8 cellular contexts compared by ENCODE assay signal in genomic region chr20:62064788-62065668, GRCh38. TPM values are rescaled to one million over a fixed set of nuclear protein-coding genes. Genes with fewer than 3 reads are reported as not detected.
DNase-seq lines count a peak whose midpoint lies in the region; ATAC-seq, FAIRE-seq and TF ChIP-seq lines count a peak whose summit lies in the region.

No MANE protein-coding gene starts in this region.

- H3K27ac ChIP-seq in SJCRH30: no peak overlapping the region

- no peak for TF ChIP-seq CTCF in fibroblast of mammary gland (conservative IDR thresholded peaks at IDR 0.05; ENCODE audit: control insufficient read depth, insufficient read depth, low read depth, low read length)

- H3K9me3 ChIP-seq in SJCRH30 (replicated peaks): no peaks in the 10 kb centered on the region

- no peaks in the 10 kb centered on the region; the same call in 1 of the 2 replicates for H3K36me3 ChIP-seq in SJCRH30

- H3K4me3 ChIP-seq in SJCRH30: peak overlapping the region; percentile 97
- H3K4me3 ChIP-seq in fibroblast of mammary gland (ENCODE audit: control insufficient read depth, low read depth, low read length): peak overlapping the region; percentile 43

- peak; percentile 21 for ATAC-seq in HG02884 (IDR thresholded peaks at IDR 0.05; ENCODE audit: unreplicated experiment)

- peak; percentile 5 for DNase-seq in ACHN
- DNase-seq in GM18507 (ENCODE audit: extremely low spot score, insufficient read length, low read depth): peak; percentile 22
- peak; percentile 60 to 67 for DNase-seq in SJCRH30
- DNase-seq in fibroblast of mammary gland (ENCODE audit: low read depth): no peak
- DNase-seq in posterior vena cava (ENCODE audit: low spot score): peak; percentile 83
- no peak for DNase-seq in kidney glomerular epithelial cell (lab: John Stamatoyannopoulos, UW)
- DNase-seq in Ammon's horn (ENCODE audit: low spot score): no peak

- no peak for FAIRE-seq in GM18507 (lab: Jason Lieb, UNC)

- in situ Hi-C loops in ACHN (cut with HindIII; ENCODE audit: low pct_ligation_motif_present, low pct_unique_long_range_greater_than_20kb, low sequenced_read_pairs): no loop called here

- H3K4me1 ChIP-seq in SJCRH30: no peaks in the 10 kb centered on the region

- no peaks in the 10 kb centered on the region for H3K27me3 ChIP-seq in SJCRH30

- intact Hi-C loops in posterior vena cava (cut with DNase I): loop anchor here (5.0 kb wide), 1 partner anchor 57 kb away; the partner anchor contains the start of gene LSM14B (in 2 of the 2)

RNA-seq across cellular contexts. Expression of gene TAF4, which starts 0.7 kb away (rescaled TPM):
- total RNA-seq in SJCRH30 (2014; rRNA removed; shearing (Covaris generic)): 19.4 and 20.1 TPM in 2 replicates
- 10 to 100 TPM in 1 of 2 donors, 1 to 10 TPM in 1; 8.8 to 11.4 TPM for total RNA-seq in posterior vena cava

RNA-seq across cellular contexts. Expression of gene LSM14B, which starts 57.2 kb away (rescaled TPM):
- 146 TPM in 2 replicates for total RNA-seq in SJCRH30 (2014; rRNA removed; shearing (Covaris generic))
- 10 to 100 TPM; 24.4 to 26.3 TPM for total RNA-seq in posterior vena cava

Comparison
In these comparisons a context has a peak if more than half of its experiments do, and no peak if none do; other contexts are left out.
1. DNase-seq: peak in ACHN (single experiment), GM18507 (single experiment), SJCRH30 (2 of 2) and posterior vena cava (single experiment); none in fibroblast of mammary gland (single experiment), kidney glomerular epithelial cell (single experiment) and Ammon's horn (single experiment).